ENCODE assay signal across 1 cellular context in the genomic region with DNA sequence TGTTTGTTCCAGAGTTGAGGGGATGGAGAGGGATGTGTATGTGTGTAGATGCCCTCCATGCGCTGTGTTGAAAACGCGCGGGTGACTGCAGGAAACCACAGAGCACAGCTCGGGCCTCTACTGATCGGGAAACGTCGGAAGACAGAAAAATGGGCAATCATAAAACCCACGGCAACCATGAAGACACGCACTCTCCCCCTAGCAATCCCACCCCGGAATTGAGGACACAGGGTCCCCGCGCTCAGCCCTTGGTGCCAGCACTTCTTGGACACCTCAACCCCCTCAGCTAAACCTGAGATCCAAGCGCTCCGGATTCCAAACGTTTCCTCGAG.
TF ChIP-seq lines count a peak whose summit lies in the region.

No MANE protein-coding gene starts in this region.

TF ChIP-seq in K562, 482 proteins besides CTCF, POLR2A, EP300 and RAD21 (continues in another document):
- TF ChIP-seq, protein P1, sequence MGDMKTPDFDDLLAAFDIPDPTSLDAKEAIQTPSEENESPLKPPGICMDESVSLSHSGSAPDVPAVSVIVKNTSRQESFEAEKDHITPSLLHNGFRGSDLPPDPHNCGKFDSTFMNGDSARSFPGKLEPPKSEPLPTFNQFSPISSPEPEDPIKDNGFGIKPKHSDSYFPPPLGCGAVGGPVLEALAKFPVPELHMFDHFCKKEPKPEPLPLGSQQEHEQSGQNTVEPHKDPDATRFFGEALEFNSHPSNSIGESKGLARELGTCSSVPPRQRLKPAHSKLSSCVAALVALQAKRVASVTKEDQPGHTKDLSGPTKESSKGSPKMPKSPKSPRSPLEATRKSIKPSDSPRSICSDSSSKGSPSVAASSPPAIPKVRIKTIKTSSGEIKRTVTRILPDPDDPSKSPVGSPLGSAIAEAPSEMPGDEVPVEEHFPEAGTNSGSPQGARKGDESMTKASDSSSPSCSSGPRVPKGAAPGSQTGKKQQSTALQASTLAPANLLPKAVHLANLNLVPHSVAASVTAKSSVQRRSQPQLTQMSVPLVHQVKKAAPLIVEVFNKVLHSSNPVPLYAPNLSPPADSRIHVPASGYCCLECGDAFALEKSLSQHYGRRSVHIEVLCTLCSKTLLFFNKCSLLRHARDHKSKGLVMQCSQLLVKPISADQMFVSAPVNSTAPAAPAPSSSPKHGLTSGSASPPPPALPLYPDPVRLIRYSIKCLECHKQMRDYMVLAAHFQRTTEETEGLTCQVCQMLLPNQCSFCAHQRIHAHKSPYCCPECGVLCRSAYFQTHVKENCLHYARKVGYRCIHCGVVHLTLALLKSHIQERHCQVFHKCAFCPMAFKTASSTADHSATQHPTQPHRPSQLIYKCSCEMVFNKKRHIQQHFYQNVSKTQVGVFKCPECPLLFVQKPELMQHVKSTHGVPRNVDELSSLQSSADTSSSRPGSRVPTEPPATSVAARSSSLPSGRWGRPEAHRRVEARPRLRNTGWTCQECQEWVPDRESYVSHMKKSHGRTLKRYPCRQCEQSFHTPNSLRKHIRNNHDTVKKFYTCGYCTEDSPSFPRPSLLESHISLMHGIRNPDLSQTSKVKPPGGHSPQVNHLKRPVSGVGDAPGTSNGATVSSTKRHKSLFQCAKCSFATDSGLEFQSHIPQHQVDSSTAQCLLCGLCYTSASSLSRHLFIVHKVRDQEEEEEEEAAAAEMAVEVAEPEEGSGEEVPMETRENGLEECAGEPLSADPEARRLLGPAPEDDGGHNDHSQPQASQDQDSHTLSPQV (IDR thresholded peaks at IDR 0.05) = peak; percentile 40; the same call in 1 of the 2 replicates
- TF ChIP-seq RFX5 (IDR thresholded peaks at IDR 0.05; ENCODE audit: low read depth, low read length) (no peak), PCBP2 (IDR thresholded peaks at IDR 0.05; ENCODE audit: low read depth, low read length, poor library complexity, severe bottlenecking) (no peak), TARDBP (IDR thresholded peaks at IDR 0.05) (peak; percentile 71; the same call in 1 of the 2 replicates), TSC22D4 (tag; IDR thresholded peaks at IDR 0.05) (no peak), SAFB (IDR thresholded peaks at IDR 0.05; ENCODE audit: borderline replicate concordance, low read depth, low read length) (no peak), ATF7 (IDR thresholded peaks at IDR 0.05) (peak; percentile 67), RUNX1 (IDR thresholded peaks at IDR 0.05; ENCODE audit: low read depth) (no peak), SAP30 (IDR thresholded peaks at IDR 0.05; ENCODE audit: borderline replicate concordance, insufficient read depth, low read depth, low read length, poor library complexity, severe bottlenecking) (peak; percentile 0), KAT8 (IDR thresholded peaks at IDR 0.05; ENCODE audit: low read depth) (no peak), RBM34 (IDR thresholded peaks at IDR 0.05; ENCODE audit: borderline replicate concordance, insufficient read depth, low read length) (no peak), TAL1 (IDR thresholded peaks at IDR 0.05) (no peak), CBX2 (IDR thresholded peaks at IDR 0.05; ENCODE audit: insufficient read depth, low read length, poor library complexity, severe bottlenecking) (no peak), ZZZ3 (IDR thresholded peaks at IDR 0.05) (peak; percentile 88; the same call in 1 of the 2 replicates), DIDO1 (tag; IDR thresholded peaks at IDR 0.05; ENCODE audit: low read depth) (no peak), PHB2 (IDR thresholded peaks at IDR 0.05; ENCODE audit: low read depth) (no peak), RBM15 (IDR thresholded peaks at IDR 0.05; ENCODE audit: insufficient read depth, low read length) (no peak), CREB1 (IDR thresholded peaks at IDR 0.05) (no peak), CREB1 (CRISPR knock-in tag; IDR thresholded peaks at IDR 0.05) (no peak; the same call in 1 of the 2 replicates), TAF7 (tag; IDR thresholded peaks at IDR 0.05) (peak; percentile 80), ZNF347 (CRISPR knock-in tag; IDR thresholded peaks at IDR 0.05; ENCODE audit: low read depth) (no peak), NCOA1 (IDR thresholded peaks at IDR 0.05; ENCODE audit: low read depth) (no peak), ZFPM2 (CRISPR knock-in tag; IDR thresholded peaks at IDR 0.05) (no peak), BACH1 (tag; IDR thresholded peaks at IDR 0.05) (no peak), SIN3B (IDR thresholded peaks at IDR 0.05; ENCODE audit: low read depth) (no peak), ZFX (CRISPR knock-in tag; IDR thresholded peaks at IDR 0.05) (peak; percentile 87), MCM2 (IDR thresholded peaks at IDR 0.05; ENCODE audit: low read depth) (no peak)
- TF ChIP-seq, protein P2, sequence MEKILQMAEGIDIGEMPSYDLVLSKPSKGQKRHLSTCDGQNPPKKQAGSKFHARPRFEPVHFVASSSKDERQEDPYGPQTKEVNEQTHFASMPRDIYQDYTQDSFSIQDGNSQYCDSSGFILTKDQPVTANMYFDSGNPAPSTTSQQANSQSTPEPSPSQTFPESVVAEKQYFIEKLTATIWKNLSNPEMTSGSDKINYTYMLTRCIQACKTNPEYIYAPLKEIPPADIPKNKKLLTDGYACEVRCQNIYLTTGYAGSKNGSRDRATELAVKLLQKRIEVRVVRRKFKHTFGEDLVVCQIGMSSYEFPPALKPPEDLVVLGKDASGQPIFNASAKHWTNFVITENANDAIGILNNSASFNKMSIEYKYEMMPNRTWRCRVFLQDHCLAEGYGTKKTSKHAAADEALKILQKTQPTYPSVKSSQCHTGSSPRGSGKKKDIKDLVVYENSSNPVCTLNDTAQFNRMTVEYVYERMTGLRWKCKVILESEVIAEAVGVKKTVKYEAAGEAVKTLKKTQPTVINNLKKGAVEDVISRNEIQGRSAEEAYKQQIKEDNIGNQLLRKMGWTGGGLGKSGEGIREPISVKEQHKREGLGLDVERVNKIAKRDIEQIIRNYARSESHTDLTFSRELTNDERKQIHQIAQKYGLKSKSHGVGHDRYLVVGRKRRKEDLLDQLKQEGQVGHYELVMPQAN (IDR thresholded peaks at IDR 0.05; ENCODE audit: borderline replicate concordance) = peak; percentile 12; the same call in 1 of the 2 replicates
- TF ChIP-seq, protein P3, sequence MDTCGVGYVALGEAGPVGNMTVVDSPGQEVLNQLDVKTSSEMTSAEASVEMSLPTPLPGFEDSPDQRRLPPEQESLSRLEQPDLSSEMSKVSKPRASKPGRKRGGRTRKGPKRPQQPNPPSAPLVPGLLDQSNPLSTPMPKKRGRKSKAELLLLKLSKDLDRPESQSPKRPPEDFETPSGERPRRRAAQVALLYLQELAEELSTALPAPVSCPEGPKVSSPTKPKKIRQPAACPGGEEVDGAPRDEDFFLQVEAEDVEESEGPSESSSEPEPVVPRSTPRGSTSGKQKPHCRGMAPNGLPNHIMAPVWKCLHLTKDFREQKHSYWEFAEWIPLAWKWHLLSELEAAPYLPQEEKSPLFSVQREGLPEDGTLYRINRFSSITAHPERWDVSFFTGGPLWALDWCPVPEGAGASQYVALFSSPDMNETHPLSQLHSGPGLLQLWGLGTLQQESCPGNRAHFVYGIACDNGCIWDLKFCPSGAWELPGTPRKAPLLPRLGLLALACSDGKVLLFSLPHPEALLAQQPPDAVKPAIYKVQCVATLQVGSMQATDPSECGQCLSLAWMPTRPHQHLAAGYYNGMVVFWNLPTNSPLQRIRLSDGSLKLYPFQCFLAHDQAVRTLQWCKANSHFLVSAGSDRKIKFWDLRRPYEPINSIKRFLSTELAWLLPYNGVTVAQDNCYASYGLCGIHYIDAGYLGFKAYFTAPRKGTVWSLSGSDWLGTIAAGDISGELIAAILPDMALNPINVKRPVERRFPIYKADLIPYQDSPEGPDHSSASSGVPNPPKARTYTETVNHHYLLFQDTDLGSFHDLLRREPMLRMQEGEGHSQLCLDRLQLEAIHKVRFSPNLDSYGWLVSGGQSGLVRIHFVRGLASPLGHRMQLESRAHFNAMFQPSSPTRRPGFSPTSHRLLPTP (IDR thresholded peaks at IDR 0.05; ENCODE audit: borderline replicate concordance, extremely low read depth, insufficient read length) = no peak
- TF ChIP-seq, protein P4, sequence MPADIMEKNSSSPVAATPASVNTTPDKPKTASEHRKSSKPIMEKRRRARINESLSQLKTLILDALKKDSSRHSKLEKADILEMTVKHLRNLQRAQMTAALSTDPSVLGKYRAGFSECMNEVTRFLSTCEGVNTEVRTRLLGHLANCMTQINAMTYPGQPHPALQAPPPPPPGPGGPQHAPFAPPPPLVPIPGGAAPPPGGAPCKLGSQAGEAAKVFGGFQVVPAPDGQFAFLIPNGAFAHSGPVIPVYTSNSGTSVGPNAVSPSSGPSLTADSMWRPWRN (IDR thresholded peaks at IDR 0.05; ENCODE audit: low read depth) = no peak
- TF ChIP-seq, protein P5, sequence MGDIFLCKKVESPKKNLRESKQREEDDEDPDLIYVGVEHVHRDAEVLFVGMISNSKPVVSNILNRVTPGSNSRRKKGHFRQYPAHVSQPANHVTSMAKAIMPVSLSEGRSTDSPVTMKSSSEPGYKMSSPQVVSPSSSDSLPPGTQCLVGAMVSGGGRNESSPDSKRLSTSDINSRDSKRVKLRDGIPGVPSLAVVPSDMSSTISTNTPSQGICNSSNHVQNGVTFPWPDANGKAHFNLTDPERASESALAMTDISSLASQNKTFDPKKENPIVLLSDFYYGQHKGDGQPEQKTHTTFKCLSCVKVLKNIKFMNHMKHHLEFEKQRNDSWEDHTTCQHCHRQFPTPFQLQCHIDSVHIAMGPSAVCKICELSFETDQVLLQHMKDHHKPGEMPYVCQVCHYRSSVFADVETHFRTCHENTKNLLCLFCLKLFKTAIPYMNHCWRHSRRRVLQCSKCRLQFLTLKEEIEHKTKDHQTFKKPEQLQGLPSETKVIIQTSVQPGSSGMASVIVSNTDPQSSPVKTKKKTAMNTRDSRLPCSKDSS (IDR thresholded peaks at IDR 0.05; ENCODE audit: low read depth, partially characterized antibody) = no peak
- TF ChIP-seq, protein P6, sequence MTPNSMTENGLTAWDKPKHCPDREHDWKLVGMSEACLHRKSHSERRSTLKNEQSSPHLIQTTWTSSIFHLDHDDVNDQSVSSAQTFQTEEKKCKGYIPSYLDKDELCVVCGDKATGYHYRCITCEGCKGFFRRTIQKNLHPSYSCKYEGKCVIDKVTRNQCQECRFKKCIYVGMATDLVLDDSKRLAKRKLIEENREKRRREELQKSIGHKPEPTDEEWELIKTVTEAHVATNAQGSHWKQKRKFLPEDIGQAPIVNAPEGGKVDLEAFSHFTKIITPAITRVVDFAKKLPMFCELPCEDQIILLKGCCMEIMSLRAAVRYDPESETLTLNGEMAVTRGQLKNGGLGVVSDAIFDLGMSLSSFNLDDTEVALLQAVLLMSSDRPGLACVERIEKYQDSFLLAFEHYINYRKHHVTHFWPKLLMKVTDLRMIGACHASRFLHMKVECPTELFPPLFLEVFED (CRISPR knock-in tag; conservative IDR thresholded peaks at IDR 0.05) = 0 out of 2 replicates have a peak, but pooled peaks have one; percentile 0
- TF ChIP-seq, protein P7, sequence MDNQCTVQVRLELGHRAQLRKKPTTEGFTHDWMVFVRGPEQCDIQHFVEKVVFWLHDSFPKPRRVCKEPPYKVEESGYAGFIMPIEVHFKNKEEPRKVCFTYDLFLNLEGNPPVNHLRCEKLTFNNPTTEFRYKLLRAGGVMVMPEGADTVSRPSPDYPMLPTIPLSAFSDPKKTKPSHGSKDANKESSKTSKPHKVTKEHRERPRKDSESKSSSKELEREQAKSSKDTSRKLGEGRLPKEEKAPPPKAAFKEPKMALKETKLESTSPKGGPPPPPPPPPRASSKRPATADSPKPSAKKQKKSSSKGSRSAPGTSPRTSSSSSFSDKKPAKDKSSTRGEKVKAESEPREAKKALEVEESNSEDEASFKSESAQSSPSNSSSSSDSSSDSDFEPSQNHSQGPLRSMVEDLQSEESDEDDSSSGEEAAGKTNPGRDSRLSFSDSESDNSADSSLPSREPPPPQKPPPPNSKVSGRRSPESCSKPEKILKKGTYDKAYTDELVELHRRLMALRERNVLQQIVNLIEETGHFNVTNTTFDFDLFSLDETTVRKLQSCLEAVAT (IDR thresholded peaks at IDR 0.05) = peak in 1 of 2 experiments; percentile 75; a peak in 1 of 4 replicates
- TF ChIP-seq, protein P8, sequence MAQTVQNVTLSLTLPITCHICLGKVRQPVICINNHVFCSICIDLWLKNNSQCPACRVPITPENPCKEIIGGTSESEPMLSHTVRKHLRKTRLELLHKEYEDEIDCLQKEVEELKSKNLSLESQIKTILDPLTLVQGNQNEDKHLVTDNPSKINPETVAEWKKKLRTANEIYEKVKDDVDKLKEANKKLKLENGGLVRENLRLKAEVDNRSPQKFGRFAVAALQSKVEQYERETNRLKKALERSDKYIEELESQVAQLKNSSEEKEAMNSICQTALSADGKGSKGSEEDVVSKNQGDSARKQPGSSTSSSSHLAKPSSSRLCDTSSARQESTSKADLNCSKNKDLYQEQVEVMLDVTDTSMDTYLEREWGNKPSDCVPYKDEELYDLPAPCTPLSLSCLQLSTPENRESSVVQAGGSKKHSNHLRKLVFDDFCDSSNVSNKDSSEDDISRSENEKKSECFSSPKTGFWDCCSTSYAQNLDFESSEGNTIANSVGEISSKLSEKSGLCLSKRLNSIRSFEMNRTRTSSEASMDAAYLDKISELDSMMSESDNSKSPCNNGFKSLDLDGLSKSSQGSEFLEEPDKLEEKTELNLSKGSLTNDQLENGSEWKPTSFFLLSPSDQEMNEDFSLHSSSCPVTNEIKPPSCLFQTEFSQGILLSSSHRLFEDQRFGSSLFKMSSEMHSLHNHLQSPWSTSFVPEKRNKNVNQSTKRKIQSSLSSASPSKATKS (CRISPR knock-in tag; IDR thresholded peaks at IDR 0.05) = 0 out of 2 replicates have a peak, but pooled peaks have one; percentile 62
- TF ChIP-seq, protein P9, sequence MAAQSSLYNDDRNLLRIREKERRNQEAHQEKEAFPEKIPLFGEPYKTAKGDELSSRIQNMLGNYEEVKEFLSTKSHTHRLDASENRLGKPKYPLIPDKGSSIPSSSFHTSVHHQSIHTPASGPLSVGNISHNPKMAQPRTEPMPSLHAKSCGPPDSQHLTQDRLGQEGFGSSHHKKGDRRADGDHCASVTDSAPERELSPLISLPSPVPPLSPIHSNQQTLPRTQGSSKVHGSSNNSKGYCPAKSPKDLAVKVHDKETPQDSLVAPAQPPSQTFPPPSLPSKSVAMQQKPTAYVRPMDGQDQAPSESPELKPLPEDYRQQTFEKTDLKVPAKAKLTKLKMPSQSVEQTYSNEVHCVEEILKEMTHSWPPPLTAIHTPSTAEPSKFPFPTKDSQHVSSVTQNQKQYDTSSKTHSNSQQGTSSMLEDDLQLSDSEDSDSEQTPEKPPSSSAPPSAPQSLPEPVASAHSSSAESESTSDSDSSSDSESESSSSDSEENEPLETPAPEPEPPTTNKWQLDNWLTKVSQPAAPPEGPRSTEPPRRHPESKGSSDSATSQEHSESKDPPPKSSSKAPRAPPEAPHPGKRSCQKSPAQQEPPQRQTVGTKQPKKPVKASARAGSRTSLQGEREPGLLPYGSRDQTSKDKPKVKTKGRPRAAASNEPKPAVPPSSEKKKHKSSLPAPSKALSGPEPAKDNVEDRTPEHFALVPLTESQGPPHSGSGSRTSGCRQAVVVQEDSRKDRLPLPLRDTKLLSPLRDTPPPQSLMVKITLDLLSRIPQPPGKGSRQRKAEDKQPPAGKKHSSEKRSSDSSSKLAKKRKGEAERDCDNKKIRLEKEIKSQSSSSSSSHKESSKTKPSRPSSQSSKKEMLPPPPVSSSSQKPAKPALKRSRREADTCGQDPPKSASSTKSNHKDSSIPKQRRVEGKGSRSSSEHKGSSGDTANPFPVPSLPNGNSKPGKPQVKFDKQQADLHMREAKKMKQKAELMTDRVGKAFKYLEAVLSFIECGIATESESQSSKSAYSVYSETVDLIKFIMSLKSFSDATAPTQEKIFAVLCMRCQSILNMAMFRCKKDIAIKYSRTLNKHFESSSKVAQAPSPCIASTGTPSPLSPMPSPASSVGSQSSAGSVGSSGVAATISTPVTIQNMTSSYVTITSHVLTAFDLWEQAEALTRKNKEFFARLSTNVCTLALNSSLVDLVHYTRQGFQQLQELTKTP (IDR thresholded peaks at IDR 0.05; ENCODE audit: low read depth in 1 of 2, partially characterized antibody in 2 of 2) = peak in 1 of 2 experiments; percentile 20
